In the genomic region with DNA sequence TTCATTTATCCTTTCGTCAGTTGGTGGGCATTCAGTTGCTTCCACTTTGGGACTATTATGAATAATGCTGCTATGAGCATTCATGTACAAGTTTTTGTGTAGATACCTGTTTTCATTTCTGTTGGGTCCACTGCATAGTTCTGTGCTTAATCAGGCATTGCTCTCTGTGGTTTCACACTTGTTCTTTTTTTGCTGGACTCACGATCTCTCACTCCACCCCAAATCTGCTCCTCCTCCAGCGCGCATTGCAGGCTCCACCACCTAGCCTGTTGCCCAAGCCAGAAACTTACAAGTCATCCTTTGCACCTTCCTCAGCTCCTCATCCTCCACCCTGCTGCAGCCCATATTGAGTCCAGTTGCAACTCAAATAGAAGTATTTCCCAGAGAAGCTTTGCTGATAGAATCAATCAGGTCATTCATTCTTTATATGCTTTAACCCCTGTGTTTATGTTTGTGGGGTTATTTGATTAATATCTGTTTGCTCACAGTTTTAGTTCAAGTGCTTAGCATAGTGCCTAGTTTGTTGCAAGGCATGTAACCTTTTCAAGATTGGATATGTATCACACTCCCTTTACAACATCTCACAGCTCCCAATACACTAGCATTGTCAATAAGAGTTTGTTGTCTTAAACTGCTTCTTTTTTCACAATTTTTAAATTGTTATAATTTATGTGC, we compare ENCODE assay signal across 36 cellular contexts. TPM values are rescaled to one million over a fixed set of nuclear protein-coding genes. Genes with fewer than 3 reads are reported as not detected.
DNase-seq lines count a peak whose midpoint lies in the region; ATAC-seq, FAIRE-seq and TF ChIP-seq lines count a peak whose summit lies in the region.
"Had no signal": no experiment of that assay in that cellular context is flagged by ENCODE, and none has a peak within 500 bp of the region (broad histone marks: within the 10 kb centered on the region; RNA-seq: fewer than 3 reads in every experiment).

No MANE protein-coding gene starts in this region.

- no peaks in the 10 kb centered on the region for H4K20me1 ChIP-seq in PC-3 (ENCODE audit: low read length)

- H3K27ac ChIP-seq in PC-3 (ENCODE audit: low read length) = no peak overlapping the region
- no peak overlapping the region for H3K27ac ChIP-seq in foreskin keratinocyte
- H3K27ac ChIP-seq in small intestine (ENCODE audit: low read depth in 1 of 2, low read length in 1 of 2) = no peak overlapping the region
- H3K27ac ChIP-seq: A549, body of pancreas, ovary, thoracic aorta, vagina had no signal

- peak; percentile 7 for DNase-seq in PC-3
- peak in 1 of 2 donors; percentile 80 for DNase-seq in foreskin keratinocyte
- DNase-seq in activated CD4-positive, alpha-beta T cell treated with anti-CD3 and anti-CD28 coated beads, Interleukin-2, amount 10 ng/mL, durations not matched to agents 7 days and 5 days = no peak
- DNase-seq in NCI-H2171 treated with DMSO at 0.1 percent for 48 hours (lab: John Stamatoyannopoulos, UW) = no peak
- DNase-seq in small intestine = no peak
- DNase-seq in superior temporal gyrus (ENCODE audit: extremely low spot score) = no peak
- DNase-seq: activated CD8-positive, alpha-beta T cell treated with anti-CD3 and anti-CD28 coated beads for 36 hours; activated effector memory CD4-positive, alpha-beta T cell treated with anti-CD3 and anti-CD28 coated beads, Interleukin-2, amount 50 U/mL, for 16 hours; activated T-cell treated with anti-CD3 and anti-CD28 coated beads for 4 hours; BE2C; body of pancreas; DMS53; effector CD4-positive, alpha-beta T cell; GDM1; hippocampal formation; Kasumi-1; NCI-H1092 treated with DMSO at 0.1 percent for 48 hours; NCI-H1930; NCI-H2227 treated with DMSO at 0.1 percent for 48 hours; NCI-H774; nephron progenitor cell; OCI-M1; ovary; right cardiac atrium; stimulated activated CD4-positive, alpha-beta T cell treated with anti-CD3 and anti-CD28 coated beads, Interleukin-12 subunit alpha, Interleukin-12 subunit beta, amount 100 ng/mL, for 4 hours; stimulated activated CD4-positive, alpha-beta T cell treated with anti-CD3 and anti-CD28 coated beads, Interleukin-4, amount 100 ng/mL, for 4 hours; stimulated activated naive CD4-positive, alpha-beta T cell treated with Interleukin-2 at 50 U/mL for 16 hours; T-cell had no signal

- H3K9me3 Mint-ChIP-seq in activated CD4-positive, alpha-beta T cell treated with anti-CD3 and anti-CD28 coated beads, Interleukin-2, amount 10 ng/mL, durations not matched to agents 7 days and 5 days = no peaks in the 10 kb centered on the region
- H3K9me3 Mint-ChIP-seq: activated CD8-positive, alpha-beta T cell treated with anti-CD3 and anti-CD28 coated beads for 36 hours had no signal

- intact Hi-C loops in PC-3 (cut with micrococcal nuclease) = no loop called here

- TF ChIP-seq CTCF in PC-3 (conservative IDR thresholded peaks at IDR 0.05; ENCODE audit: low read depth, low read length) = no peak
- TF ChIP-seq CTCF in foreskin keratinocyte (conservative IDR thresholded peaks at IDR 0.05) = no peak

- BruUV-seq in PC-3 (replicated peaks; lab: Mats Ljungman, UMichigan) = no TSS peak

- no peaks in the 10 kb centered on the region for H3K4me1 Mint-ChIP-seq in activated CD4-positive, alpha-beta T cell treated with anti-CD3 and anti-CD28 coated beads, Interleukin-2, amount 10 ng/mL, durations not matched to agents 7 days and 5 days
- H3K4me1 Mint-ChIP-seq: GM23338, nephron progenitor cell, T-cell had no signal

- POLR2A ChIA-PET in PC-3 (lab: Charles Lee; ENCODE audit: unreplicated experiment) = no interaction called here
- POLR2A ChIA-PET in activated CD4-positive, alpha-beta T cell treated with anti-CD3 and anti-CD28 coated beads, Interleukin-2, amount 10 ng/mL, durations not matched to agents 7 days and 5 days (lab: Charles Lee) = no interaction called here

- H3F3A ChIP-seq in PC-3 (ENCODE audit: low read length, unreplicated experiment) = no peaks in the 10 kb centered on the region

- H3K4me3 Mint-ChIP-seq in activated CD4-positive, alpha-beta T cell treated with anti-CD3 and anti-CD28 coated beads, Interleukin-2, amount 10 ng/mL, durations not matched to agents 7 days and 5 days = no peak overlapping the region
- H3K4me3 Mint-ChIP-seq: activated CD8-positive, alpha-beta T cell treated with anti-CD3 and anti-CD28 coated beads for 36 hours; GM23338; nephron progenitor cell; T-cell had no signal

- no peak overlapping the region for H3K27ac Mint-ChIP-seq in activated CD4-positive, alpha-beta T cell treated with anti-CD3 and anti-CD28 coated beads, Interleukin-2, amount 10 ng/mL, durations not matched to agents 7 days and 5 days
- H3K27ac Mint-ChIP-seq: activated CD8-positive, alpha-beta T cell treated with anti-CD3 and anti-CD28 coated beads for 36 hours; GM23338; nephron progenitor cell; T-cell had no signal

- no peaks in the 10 kb centered on the region for H3K9me2 ChIP-seq in PC-3 (replicated peaks; ENCODE audit: low read length)

- H3K79me2 ChIP-seq in PC-3 (ENCODE audit: low read length) = no peaks in the 10 kb centered on the region

- WGBS in small intestine, 3 donors = 77 to 81% (median 80%) methylated on average over 4 of the region's 4 CpGs

- H3K9ac ChIP-seq in PC-3 (ENCODE audit: low read length) = no peak overlapping the region

- H3K27me3 ChIP-seq in PC-3 (ENCODE audit: low read length) (no peaks in the 10 kb centered on the region), foreskin keratinocyte (no peaks in the 10 kb centered on the region), small intestine (ENCODE audit: control insufficient read depth in 2 of 2, insufficient read depth in 2 of 2, low read length in 2 of 2) (no peaks in the 10 kb centered on the region)
- H3K27me3 ChIP-seq: BE2C, body of pancreas, ovary, vagina had no signal

- H3K9me3 ChIP-seq in PC-3 (ENCODE audit: low read length) (no peaks in the 10 kb centered on the region), small intestine (ENCODE audit: control insufficient read depth, low read depth) (no peaks in the 10 kb centered on the region)
- H3K9me3 ChIP-seq: A549, BE2C, body of pancreas, ovary, thoracic aorta, vagina had no signal

- no peak overlapping the region for H2AFZ ChIP-seq in PC-3 (ENCODE audit: low read length)
- H2AFZ ChIP-seq: GM23338 had no signal

- H3K36me3 ChIP-seq in PC-3 (ENCODE audit: low read depth, low read length) = no peaks in the 10 kb centered on the region
- no peaks in the 10 kb centered on the region for H3K36me3 ChIP-seq in small intestine (ENCODE audit: control insufficient read depth in 2 of 2, insufficient read depth in 2 of 2, low read length in 2 of 2)
- H3K36me3 ChIP-seq: BE2C, ovary, thoracic aorta, vagina had no signal

- no peaks in the 10 kb centered on the region for H3K36me3 Mint-ChIP-seq in activated CD4-positive, alpha-beta T cell treated with anti-CD3 and anti-CD28 coated beads, Interleukin-2, amount 10 ng/mL, durations not matched to agents 7 days and 5 days (ENCODE audit: low read depth)
- H3K36me3 Mint-ChIP-seq: T-cell had no signal

- peaks cover 36% of the 10 kb centered on the region for H3K27me3 Mint-ChIP-seq in activated CD4-positive, alpha-beta T cell treated with anti-CD3 and anti-CD28 coated beads, Interleukin-2, amount 10 ng/mL, durations not matched to agents 7 days and 5 days

- FAIRE-seq in small intestine (lab: Jason Lieb, UNC) = no peak
- FAIRE-seq: frontal cortex had no signal

- no peak overlapping the region for H3K4me3 ChIP-seq in PC-3 (ENCODE audit: low read length)
- no peak overlapping the region for H3K4me3 ChIP-seq in small intestine (ENCODE audit: low read depth in 1 of 2, low read length in 2 of 2)
- H3K4me3 ChIP-seq: A549, body of pancreas, GM23338, ovary, thoracic aorta, vagina had no signal

- H3K4me2 ChIP-seq in PC-3 (ENCODE audit: low read length) = no peak overlapping the region
- H3K4me2 ChIP-seq: A549, GM23338 had no signal

- peak; percentile 84 for ATAC-seq in GM18511 (IDR thresholded peaks at IDR 0.05; ENCODE audit: unreplicated experiment)
- peak; percentile 60 for ATAC-seq in GM21390 (IDR thresholded peaks at IDR 0.05; ENCODE audit: unreplicated experiment)
- no peak for ATAC-seq in PC-3
- peak; percentile 79 for ATAC-seq in foreskin keratinocyte
- ATAC-seq: A549; activated CD4-positive, CD25-positive, alpha-beta regulatory T cell treated with anti-CD3 and anti-CD28 coated beads, Interleukin-2, amount 50 U/mL, for 24 hours; activated CD8-positive, alpha-beta T cell treated with anti-CD3 and anti-CD28 coated beads for 36 hours; body of pancreas; GM23338; right cardiac atrium; T-cell had no signal

- H3K4me1 ChIP-seq in PC-3 (ENCODE audit: insufficient read depth, low read length) (no peaks in the 10 kb centered on the region), foreskin keratinocyte (no peaks in the 10 kb centered on the region), small intestine (ENCODE audit: control insufficient read depth in 2 of 2, insufficient read depth in 1 of 2, low read depth in 1 of 2, low read length in 1 of 2) (no peaks in the 10 kb centered on the region)
- H3K4me1 ChIP-seq: A549, BE2C, body of pancreas, vagina had no signal

- CTCF ChIA-PET in PC-3 (lab: Charles Lee) = no interaction called here
- CTCF ChIA-PET in activated CD4-positive, alpha-beta T cell treated with anti-CD3 and anti-CD28 coated beads, Interleukin-2, amount 10 ng/mL, durations not matched to agents 7 days and 5 days (lab: Charles Lee) = no interaction called here

RNA-seq across cellular contexts. Expression of a gene that starts 16.6 kb away (rescaled TPM):
- total RNA-seq in PC-3 (2014; rRNA removed) = 0.77 and 0.81 TPM in 2 replicates
- total RNA-seq in foreskin keratinocyte = 53.8 and 58.4 TPM in 2 replicates
- polyA plus RNA-seq in foreskin keratinocyte = 24.2 and 24.6 TPM in 2 replicates
- total RNA-seq in activated CD4-positive, alpha-beta T cell treated with anti-CD3 and anti-CD28 coated beads, Interleukin-2, amount 10 ng/mL, durations not matched to agents 7 days and 5 days = 1 to 10 TPM; 1.1 to 1.8 TPM
- polyA plus RNA-seq in small intestine = 1 to 10 TPM; 1.1 to 7.7 (median 2.4) TPM

Comparison
In these comparisons a context has a peak if more than half of its experiments do, and no peak if none do; other contexts are left out.
1. RNA of a gene that starts 16.6 kb away (total RNA-seq): 53.8 to 58.4 TPM in foreskin keratinocyte; 1.1 to 1.8 TPM in activated CD4-positive, alpha-beta T cell treated with anti-CD3 and anti-CD28 coated beads, Interleukin-2, amount 10 ng/mL, durations not matched to agents 7 days and 5 days and 0.77 to 0.81 TPM in PC-3; every median in the first group is over 10 times any median in the second.